17 cellular contexts compared by ENCODE assay signal in genomic region chr12:107415834-107416233, GRCh38.
DNase-seq lines count a peak whose midpoint lies in the region; ATAC-seq and TF ChIP-seq lines count a peak whose summit lies in the region.
"Had no signal": no experiment of that assay in that cellular context is flagged by ENCODE, and none has a peak within 500 bp of the region (broad histone marks: within the 10 kb centered on the region; RNA-seq: fewer than 3 reads in every experiment).

No MANE protein-coding gene starts in this region.

- ATAC-seq in lower lobe of right lung (no peak), GM18868 (IDR thresholded peaks at IDR 0.05; ENCODE audit: unreplicated experiment) (no peak)
- ATAC-seq: gastroesophageal sphincter; naive thymus-derived CD8-positive, alpha-beta T cell had no signal

- DNase-seq in GM03348 (ENCODE audit: low spot score) (peak; percentile 84), adipocyte (ENCODE audit: low read depth) (peak; percentile 58), foreskin fibroblast (peak; percentile 12 to 46), stromal cell of bone marrow (ENCODE audit: low read depth) (peak; percentile 34), D341Med (ENCODE audit: low spot score) (no peak), lower lobe of right lung (no peak)
- DNase-seq: activated B cell treated with CpG ODN at 0.5 μM for 24 hours; activated CD8-positive, alpha-beta memory T cell treated with anti-CD3 and anti-CD28 coated beads for 24 hours; CD4-positive, alpha-beta memory T cell; DMS79 treated with DMSO at 0.1 percent for 48 hours; naive thymus-derived CD8-positive, alpha-beta T cell; NCI-H1694; NCI-H446 treated with DMSO at 0.1 percent for 48 hours; SHP77; T-helper 2 cell had no signal

- H3K4me3 ChIP-seq in adipocyte (ENCODE audit: low read length): no peak overlapping the region
- no peak overlapping the region for H3K4me3 ChIP-seq in foreskin fibroblast (ENCODE audit: low read depth in 1 of 2, low read length in 2 of 2)
- no peak overlapping the region for H3K4me3 ChIP-seq in lower lobe of right lung
- H3K4me3 ChIP-seq: gastroesophageal sphincter had no signal

- intact Hi-C loops in lower lobe of right lung (cut with DNase I): no loop called here

- H3K4me1 ChIP-seq in adipocyte (ENCODE audit: control insufficient read depth, insufficient read depth, low read length): peaks cover 5% of the 10 kb centered on the region
- no peaks in the 10 kb centered on the region for H3K4me1 ChIP-seq in lower lobe of right lung
- H3K4me1 ChIP-seq: gastroesophageal sphincter had no signal

- no peak overlapping the region for H3K27ac ChIP-seq in lower lobe of right lung
- H3K27ac ChIP-seq: gastroesophageal sphincter had no signal

- TF ChIP-seq CTCF in foreskin fibroblast (IDR thresholded peaks at IDR 0.05; ENCODE audit: low read depth, low read length) (no peak), lower lobe of right lung (IDR thresholded peaks at IDR 0.05) (no peak)

- H3K9ac ChIP-seq in adipocyte (ENCODE audit: low read length): no peak overlapping the region

- H3K9me3 ChIP-seq in adipocyte (ENCODE audit: control insufficient read depth, low read length): no peaks in the 10 kb centered on the region
- H3K9me3 ChIP-seq in lower lobe of right lung: no peaks in the 10 kb centered on the region
- H3K9me3 ChIP-seq: gastroesophageal sphincter had no signal

- H3K36me3 ChIP-seq in adipocyte (ENCODE audit: control insufficient read depth, insufficient read depth, low read length, severe bottlenecking) (no peaks in the 10 kb centered on the region), lower lobe of right lung (no peaks in the 10 kb centered on the region)
- H3K36me3 ChIP-seq: gastroesophageal sphincter had no signal

- no peaks in the 10 kb centered on the region for H3K27me3 ChIP-seq in adipocyte (replicated peaks; ENCODE audit: control insufficient read depth, insufficient read depth, low read length)
- no peaks in the 10 kb centered on the region for H3K27me3 ChIP-seq in lower lobe of right lung (ENCODE audit: low read depth)
- H3K27me3 ChIP-seq: gastroesophageal sphincter had no signal

Comparison
In these comparisons a context has a peak if more than half of its experiments do, and no peak if none do; other contexts are left out.
1. DNase-seq: peak in GM03348 (single experiment), adipocyte (single experiment), foreskin fibroblast (2 of 2) and stromal cell of bone marrow (single experiment); none in D341Med (single experiment) and lower lobe of right lung (single experiment).